In genomic region chr9:75170898-75171360, GRCh38 we compare ENCODE assay signal across 1 cellular context.
TF ChIP-seq lines count a peak whose summit lies in the region.

No MANE protein-coding gene starts in this region.

TF ChIP-seq in K562, 482 proteins besides CTCF, POLR2A, EP300 and RAD21 (continues in another document):
- TF ChIP-seq ZBTB11 (CRISPR knock-in tag; IDR thresholded peaks at IDR 0.05), result 0 out of 6 replicates have a peak, but pooled peaks of 1 of the 3 experiments have one; percentile 24
- TF ChIP-seq CBX2 (IDR thresholded peaks at IDR 0.05; ENCODE audit: insufficient read depth, low read length, poor library complexity, severe bottlenecking), result no peak
- TF ChIP-seq ZNF263 (CRISPR knock-in tag; IDR thresholded peaks at IDR 0.05; ENCODE audit: borderline replicate concordance), result no peak
- TF ChIP-seq KDM1A (IDR thresholded peaks at IDR 0.05), result no peak
- peak; percentile 63; the same call in 1 of the 2 replicates for TF ChIP-seq CREB3 (tag; conservative IDR thresholded peaks at IDR 0.05; ENCODE audit: low read depth)
- no peak for TF ChIP-seq PREB (CRISPR knock-in tag; IDR thresholded peaks at IDR 0.05)
- TF ChIP-seq ATF1 (CRISPR knock-in tag; IDR thresholded peaks at IDR 0.05), result no peak
- peak; percentile 27; the same call in 1 of the 2 replicates for TF ChIP-seq ATF1 (tag; IDR thresholded peaks at IDR 0.05)
- TF ChIP-seq POLR2AphosphoS2 (IDR thresholded peaks at IDR 0.05; ENCODE audit: low read length), result no peak
- no peak for TF ChIP-seq RERE (CRISPR knock-in tag; IDR thresholded peaks at IDR 0.05; ENCODE audit: borderline replicate concordance)
- TF ChIP-seq MCM5 (IDR thresholded peaks at IDR 0.05; ENCODE audit: low read depth), result no peak
- no peak for TF ChIP-seq FOXM1 (IDR thresholded peaks at IDR 0.05; ENCODE audit: low read depth)
- no peak for TF ChIP-seq FOXM1 (CRISPR knock-in tag; IDR thresholded peaks at IDR 0.05; ENCODE audit: low read depth)
- no peak for TF ChIP-seq ZNF586 (CRISPR knock-in tag; conservative IDR thresholded peaks at IDR 0.05)
- TF ChIP-seq RBM17 (IDR thresholded peaks at IDR 0.05; ENCODE audit: borderline replicate concordance, low read depth, low read length), result no peak
- no peak for TF ChIP-seq ARID3A (IDR thresholded peaks at IDR 0.05; ENCODE audit: borderline replicate concordance, low read depth, low read length)
- no peak for TF ChIP-seq ZNF318 (IDR thresholded peaks at IDR 0.05; ENCODE audit: borderline replicate concordance in 1 of 2, low read depth in 1 of 2)
- TF ChIP-seq LARP7 (IDR thresholded peaks at IDR 0.05), result no peak
- TF ChIP-seq SMARCE1 (IDR thresholded peaks at IDR 0.05), result no peak
- no peak for TF ChIP-seq HLTF (IDR thresholded peaks at IDR 0.05)
- TF ChIP-seq ATF7 (IDR thresholded peaks at IDR 0.05), result peak; percentile 32; the same call in 1 of the 2 replicates
- no peak for TF ChIP-seq HDGF (IDR thresholded peaks at IDR 0.05)
- no peak for TF ChIP-seq MNT (conservative IDR thresholded peaks at IDR 0.05)
- TF ChIP-seq ARID2 (IDR thresholded peaks at IDR 0.05), result no peak
- TF ChIP-seq PATZ1 (CRISPR knock-in tag; IDR thresholded peaks at IDR 0.05; ENCODE audit: borderline replicate concordance), result no peak
